Comparison of ENCODE assay signal across 14 cellular contexts in the genomic region with DNA sequence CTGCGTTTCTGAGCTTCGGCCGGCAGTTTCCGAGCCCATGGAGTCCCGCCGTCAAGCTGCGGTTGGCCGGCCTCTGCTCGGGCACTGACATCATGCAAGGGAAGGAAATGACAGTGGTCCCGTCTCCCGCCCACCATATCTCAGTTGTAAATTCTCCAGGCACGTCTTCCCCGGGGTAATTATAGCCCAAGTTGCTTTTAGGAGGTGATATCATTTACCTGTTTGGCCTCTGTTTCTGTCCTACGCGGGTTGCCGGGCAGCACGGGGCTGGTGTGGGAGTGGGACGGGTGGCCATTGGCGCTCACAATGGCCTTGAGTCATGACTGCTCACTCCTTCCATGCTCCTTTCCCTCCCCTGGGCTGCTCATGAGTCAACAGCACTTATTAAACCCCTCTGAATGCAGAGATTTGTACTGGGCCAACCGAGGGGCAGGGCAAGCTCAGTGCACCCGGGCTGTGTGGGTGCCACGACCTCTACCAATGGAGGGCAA. TPM values are rescaled to one million over a fixed set of nuclear protein-coding genes. Genes with fewer than 3 reads are reported as not detected.
DNase-seq lines count a peak whose midpoint lies in the region; ATAC-seq and TF ChIP-seq lines count a peak whose summit lies in the region.
"Had no signal": no experiment of that assay in that cellular context is flagged by ENCODE, and none has a peak within 500 bp of the region (broad histone marks: within the 10 kb centered on the region; RNA-seq: fewer than 3 reads in every experiment).

No MANE protein-coding gene starts in this region.

- no peaks in the 10 kb centered on the region for H3K36me3 Mint-ChIP-seq in nephron (ENCODE audit: low read depth)

- H3K4me2 ChIP-seq in BLaER1 treated with 17β-estradiol and CSF1 and Interleukin-3, amounts not matched to agents 10 nM and 100 nM: peak overlapping the region; percentile 65 to 98 (median 86)

- 41 to 56% methylated on average over 18 to 22 of the region's 22 CpGs for WGBS in body of pancreas, 2 donors

- peaks cover 90% of the 10 kb centered on the region for H3K27me3 Mint-ChIP-seq in nephron (ENCODE audit: low read depth)

- TF ChIP-seq CTCF in cardiac fibroblast (IDR thresholded peaks at IDR 0.05; ENCODE audit: low read depth, low read length): no peak
- no peak for TF ChIP-seq CTCF in nephron (IDR thresholded peaks at IDR 0.05; ENCODE audit: unreplicated experiment in 3 of 3)
- TF ChIP-seq CTCF in body of pancreas (IDR thresholded peaks at IDR 0.05): no peak

- intact Hi-C loops in body of pancreas (cut with DNase I): no loop called here

- no peak for ATAC-seq in body of pancreas

- H3K27me3 ChIP-seq in BLaER1 treated with 17β-estradiol and CSF1 and Interleukin-3, amounts not matched to agents 10 nM and 100 nM: peaks cover 33 to 65% (median 36%) of the 10 kb centered on the region in 11 experiments
- peaks cover 0 to under 1% of the 10 kb centered on the region in 2 donors for H3K27me3 ChIP-seq in body of pancreas

- H3K4me3 ChIP-seq in BLaER1 treated with 17β-estradiol and CSF1 and Interleukin-3, amounts not matched to agents 10 nM and 100 nM: peak overlapping the region in 4 of 10 experiments; percentile 6 to 34 (median 20); a peak in 6 of 20 replicates
- H3K4me3 ChIP-seq in cardiac fibroblast (replicated peaks in 1 of 2; ENCODE audit: low read depth in 2 of 2, low read length in 2 of 2): no peak overlapping the region
- H3K4me3 ChIP-seq in body of pancreas: no peak overlapping the region
- H3K4me3 ChIP-seq: HAP-1 had no signal

- peaks cover 0 to 38% (median 8%) of the 10 kb centered on the region in 11 experiments; a peak in 11 of 22 replicates for H4K20me1 ChIP-seq in BLaER1 treated with 17β-estradiol and CSF1 and Interleukin-3, amounts not matched to agents 10 nM and 100 nM

- H3K4me1 ChIP-seq in BLaER1 treated with 17β-estradiol and CSF1 and Interleukin-3, amounts not matched to agents 10 nM and 100 nM: peaks cover 38 to 74% (median 63%) of the 10 kb centered on the region in 10 experiments
- peaks cover 3% of the 10 kb centered on the region for H3K4me1 ChIP-seq in body of pancreas
- H3K4me1 ChIP-seq: HAP-1 had no signal

- no peak overlapping the region for H3K4me3 Mint-ChIP-seq in nephron
- H3K4me3 Mint-ChIP-seq: central memory CD8-positive, alpha-beta T cell had no signal

- H3K9me3 Mint-ChIP-seq in nephron: no peaks in the 10 kb centered on the region
- H3K9me3 Mint-ChIP-seq: central memory CD8-positive, alpha-beta T cell had no signal

- DNase-seq in HT1080 (ENCODE audit: low read depth) (peak; percentile 79), cardiac fibroblast (ENCODE audit: low read depth in 2 of 2) (peak; percentile 12 to 40), G401 (ENCODE audit: low spot score) (no peak), body of pancreas (no peak), T1000 (lab: John Stamatoyannopoulos, UW) (no peak)
- no peak for DNase-seq in stimulated activated CD4-positive, alpha-beta T cell treated with anti-CD3 and anti-CD28 coated beads, Interleukin-4, amount 100 ng/mL, for 1 hour
- DNase-seq: activated CD8-positive, alpha-beta memory T cell treated with anti-CD3 and anti-CD28 coated beads, Interleukin-2, amount 50 U/mL, for 48 hours; AML-193; stimulated activated CD4-positive, alpha-beta T cell treated with anti-CD3 and anti-CD28 coated beads, Interleukin-4, amount 100 ng/mL, for 4 hours had no signal

- TF ChIP-seq POLR2A in body of pancreas (IDR thresholded peaks at IDR 0.05): no peak

- peak overlapping the region in 2 of 3 experiments; percentile 15 to 29 for H3K27ac Mint-ChIP-seq in nephron

- H3K4me1 Mint-ChIP-seq in nephron: peaks cover 20% of the 10 kb centered on the region
- H3K4me1 Mint-ChIP-seq: central memory CD8-positive, alpha-beta T cell had no signal

- peak overlapping the region in 5 of 11 experiments; percentile 19 to 82 (median 65); a peak in 8 of 22 replicates for H3K27ac ChIP-seq in BLaER1 treated with 17β-estradiol and CSF1 and Interleukin-3, amounts not matched to agents 10 nM and 100 nM
- H3K27ac ChIP-seq in body of pancreas: no peak overlapping the region

- H3K9me3 ChIP-seq in BLaER1 treated with 17β-estradiol and CSF1 and Interleukin-3, amounts not matched to agents 10 nM and 100 nM (replicated peaks in 1 of 11): no peaks in the 10 kb centered on the region
- H3K9me3 ChIP-seq in body of pancreas: no peaks in the 10 kb centered on the region
- H3K9me3 ChIP-seq: HAP-1 had no signal

- no peaks in the 10 kb centered on the region for H3K36me3 ChIP-seq in BLaER1 treated with 17β-estradiol and CSF1 and Interleukin-3, amounts not matched to agents 10 nM and 100 nM
- H3K36me3 ChIP-seq in body of pancreas (replicated peaks in 1 of 2; ENCODE audit: insufficient read depth in 1 of 2, low read depth in 2 of 2): no peaks in the 10 kb centered on the region
- H3K36me3 ChIP-seq: HAP-1 had no signal

- in situ Hi-C loops in G401 (cut with HindIII; ENCODE audit: low sequenced_read_pairs): no loop called here

- peak overlapping the region in 5 of 11 experiments; percentile 17 to 74 (median 62); a peak in 8 of 22 replicates for H3K9ac ChIP-seq in BLaER1 treated with 17β-estradiol and CSF1 and Interleukin-3, amounts not matched to agents 10 nM and 100 nM

RNA-seq across cellular contexts. Expression of gene ANO1, which starts 4.2 kb away (rescaled TPM):
- total RNA-seq in HT1080 (2014; rRNA removed; shearing (Covaris generic)): 0.13 and 0.26 TPM in 2 replicates
- polyA plus RNA-seq in HT1080 (2015; cell fraction: cytosol; rRNA removed): 0.08 and 0.32 TPM in 2 replicates
- polyA plus RNA-seq in HT1080 (2015; cell fraction: nucleus; rRNA removed): 0.33 and 0.75 TPM in 2 replicates
- total RNA-seq in G401 (2014; rRNA removed; shearing (Covaris generic)): not detected in 2 replicates
- 10 to 100 TPM in 1 of 2 donors, 1 to 10 TPM in 1; 7.3 to 23.1 TPM for total RNA-seq in body of pancreas
- total RNA-seq: osteocyte had no signal

Comparison
In these comparisons a context has a peak if more than half of its experiments do, and no peak if none do; other contexts are left out.
1. DNase-seq: peak in HT1080 (single experiment) and cardiac fibroblast (2 of 2); none in stimulated activated CD4-positive, alpha-beta T cell treated with anti-CD3 and anti-CD28 coated beads, Interleukin-4, amount 100 ng/mL, for 1 hour (single experiment), G401 (single experiment), body of pancreas (0 of 4) and T1000 (single experiment).